ENCODE assay signal across 27 cellular contexts in genomic region chr7:135886334-135887132, GRCh38.
DNase-seq lines count a peak whose midpoint lies in the region; ATAC-seq lines count a peak whose summit lies in the region.
"Had no signal": no experiment of that assay in that cellular context is flagged by ENCODE, and none has a peak within 500 bp of the region (broad histone marks: within the 10 kb centered on the region; RNA-seq: fewer than 3 reads in every experiment).

No MANE protein-coding gene starts in this region.

- H3K27me3 Mint-ChIP-seq in activated T-helper 17 cell treated with anti-CD3 and anti-CD28 coated beads, Interleukin-2, amount 50 U/mL, for 72 hours, result no peaks in the 10 kb centered on the region
- H3K27me3 Mint-ChIP-seq: activated CD4-positive, alpha-beta T cell treated with anti-CD3 and anti-CD28 coated beads, Interleukin-2, amount 10 ng/mL, durations not matched to agents 24 days and 14 days; type B pancreatic cell had no signal

- no peaks in the 10 kb centered on the region for H3K36me3 ChIP-seq in aorta (ENCODE audit: control insufficient read depth in 1 of 2, insufficient read depth in 2 of 2, low read length in 1 of 2)
- H3K36me3 ChIP-seq: BLaER1, breast epithelium, gastroesophageal sphincter had no signal

- no peaks in the 10 kb centered on the region for H3K36me3 Mint-ChIP-seq in activated T-helper 17 cell treated with anti-CD3 and anti-CD28 coated beads, Interleukin-2, amount 50 U/mL, for 72 hours (ENCODE audit: low read depth)
- H3K36me3 Mint-ChIP-seq: type B pancreatic cell had no signal

- H3K4me1 Mint-ChIP-seq in activated T-helper 17 cell treated with anti-CD3 and anti-CD28 coated beads, Interleukin-2, amount 50 U/mL, for 72 hours, result peaks cover 10% of the 10 kb centered on the region
- H3K4me1 Mint-ChIP-seq: activated CD4-positive, alpha-beta T cell treated with anti-CD3 and anti-CD28 coated beads, Interleukin-2, amount 10 ng/mL, durations not matched to agents 24 days and 14 days; naive B cell had no signal

- no peak overlapping the region for H3K4me3 ChIP-seq in aorta (ENCODE audit: low read length in 2 of 2)
- H3K4me3 ChIP-seq: BLaER1, breast epithelium, gastroesophageal sphincter, K562 had no signal

- H3K4me1 ChIP-seq in aorta (ENCODE audit: control insufficient read depth in 1 of 2, insufficient read depth in 2 of 2, low read length in 2 of 2), result no peaks in the 10 kb centered on the region
- H3K4me1 ChIP-seq: BLaER1, breast epithelium, gastroesophageal sphincter had no signal

- intact Hi-C loops in aorta (cut with DNase I), result no loop called here

- H3K27ac ChIP-seq in aorta (ENCODE audit: low read depth in 1 of 2, low read length in 2 of 2), result no peak overlapping the region
- H3K27ac ChIP-seq: BLaER1, breast epithelium, gastroesophageal sphincter, VCaP had no signal

- DNase-seq in aorta, result no peak
- no peak for DNase-seq in mesenteric fat pad (ENCODE audit: low spot score)
- DNase-seq in SKM-1 treated with dmso at 0.1 percent for 144 hours (lab: John Stamatoyannopoulos, UW; ENCODE audit: unreplicated experiment), result no peak
- DNase-seq: activated CD4-positive, alpha-beta T cell treated with anti-CD3 and anti-CD28 coated beads, Interleukin-2, amount 10 ng/mL, durations not matched to agents 24 days and 14 days; activated naive CD4-positive, alpha-beta T cell treated with anti-CD3 and anti-CD28 coated beads for 36 hours; activated T-cell treated with anti-CD3 and anti-CD28 coated beads, Interleukin-2, amount 50 U/mL, for 48 hours; amniotic stem cell; left ventricle myocardium superior; naive B cell; NCI-H1105; NCI-H187 treated with DMSO at 0.1 percent for 48 hours; NCI-H2171 treated with DMSO at 0.1 percent for 48 hours; NCI-H524 treated with DMSO at 0.1 percent for 48 hours; occipital lobe; Right ventricle myocardium superior; T-helper 9 cell had no signal

- no peaks in the 10 kb centered on the region for H3K9me3 Mint-ChIP-seq in activated T-helper 17 cell treated with anti-CD3 and anti-CD28 coated beads, Interleukin-2, amount 50 U/mL, for 72 hours
- H3K9me3 Mint-ChIP-seq: activated CD4-positive, alpha-beta T cell treated with anti-CD3 and anti-CD28 coated beads, Interleukin-2, amount 10 ng/mL, durations not matched to agents 24 days and 14 days; activated naive CD4-positive, alpha-beta T cell treated with anti-CD3 and anti-CD28 coated beads for 36 hours had no signal

- H3K27ac Mint-ChIP-seq in activated T-helper 17 cell treated with anti-CD3 and anti-CD28 coated beads, Interleukin-2, amount 50 U/mL, for 72 hours, result peak overlapping the region; percentile 58
- H3K27ac Mint-ChIP-seq: activated CD4-positive, alpha-beta T cell treated with anti-CD3 and anti-CD28 coated beads, Interleukin-2, amount 10 ng/mL, durations not matched to agents 24 days and 14 days; activated naive CD4-positive, alpha-beta T cell treated with anti-CD3 and anti-CD28 coated beads for 36 hours; mesothelial cell of epicardium; naive B cell; type B pancreatic cell had no signal

- peak overlapping the region; percentile 28 for H3K4me3 Mint-ChIP-seq in activated T-helper 17 cell treated with anti-CD3 and anti-CD28 coated beads, Interleukin-2, amount 50 U/mL, for 72 hours
- H3K4me3 Mint-ChIP-seq: activated CD4-positive, alpha-beta T cell treated with anti-CD3 and anti-CD28 coated beads, Interleukin-2, amount 10 ng/mL, durations not matched to agents 24 days and 14 days; activated naive CD4-positive, alpha-beta T cell treated with anti-CD3 and anti-CD28 coated beads for 36 hours; mesothelial cell of epicardium; naive B cell; type B pancreatic cell had no signal

- no peaks in the 10 kb centered on the region for H3K9me3 ChIP-seq in aorta (ENCODE audit: control insufficient read depth, low read length)
- H3K9me3 ChIP-seq: BLaER1, breast epithelium, gastroesophageal sphincter had no signal

- H3K27me3 ChIP-seq in aorta (ENCODE audit: control insufficient read depth in 1 of 2, insufficient read depth in 2 of 2, low read length in 1 of 2), result no peaks in the 10 kb centered on the region
- H3K27me3 ChIP-seq: BLaER1, breast epithelium, gastroesophageal sphincter had no signal

- WGBS in aorta, 2 donors, result 71 to 77% methylated on average over 5 of the region's 5 CpGs

- peak; percentile 80 for ATAC-seq in GM18867 (IDR thresholded peaks at IDR 0.05; ENCODE audit: unreplicated experiment)
- peak; percentile 70 for ATAC-seq in GM21423 (IDR thresholded peaks at IDR 0.05; ENCODE audit: unreplicated experiment)
- ATAC-seq in HG03097 (IDR thresholded peaks at IDR 0.05; ENCODE audit: low FRiP score, unreplicated experiment), result peak; percentile 74
- peak; percentile 88 for ATAC-seq in activated T-helper 17 cell treated with anti-CD3 and anti-CD28 coated beads, Interleukin-2, amount 50 U/mL, for 72 hours (replicated peaks)
- ATAC-seq in aorta (ENCODE audit: low FRiP score), result no peak
- ATAC-seq: gastroesophageal sphincter, K562, left ventricle myocardium superior had no signal
